Comparison of ENCODE assay signal across 1 cellular context in the genomic region with DNA sequence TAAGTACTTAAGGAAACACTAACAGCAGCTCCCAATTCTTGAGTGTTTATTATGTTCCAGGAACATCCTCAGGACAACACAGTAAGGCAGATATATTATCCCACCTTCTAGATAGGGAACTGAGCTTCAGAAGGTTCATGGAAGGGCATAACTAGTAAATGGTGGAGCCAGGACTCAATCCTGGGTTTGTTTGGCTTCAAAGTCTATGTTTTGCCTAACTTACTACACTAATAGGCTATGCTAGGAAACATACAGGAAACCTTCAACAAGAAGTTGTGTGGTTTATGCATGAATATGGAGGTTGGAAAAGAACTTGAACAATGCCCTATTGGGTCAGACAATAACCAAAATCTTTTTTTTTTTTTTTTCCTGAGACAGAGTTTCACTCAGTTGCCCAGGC.
TF ChIP-seq lines count a peak whose summit lies in the region.

No MANE protein-coding gene starts in this region.

TF ChIP-seq in A549, 52 proteins besides CTCF, POLR2A, EP300 and RAD21 (continued from another document):
- TF ChIP-seq, protein P1, sequence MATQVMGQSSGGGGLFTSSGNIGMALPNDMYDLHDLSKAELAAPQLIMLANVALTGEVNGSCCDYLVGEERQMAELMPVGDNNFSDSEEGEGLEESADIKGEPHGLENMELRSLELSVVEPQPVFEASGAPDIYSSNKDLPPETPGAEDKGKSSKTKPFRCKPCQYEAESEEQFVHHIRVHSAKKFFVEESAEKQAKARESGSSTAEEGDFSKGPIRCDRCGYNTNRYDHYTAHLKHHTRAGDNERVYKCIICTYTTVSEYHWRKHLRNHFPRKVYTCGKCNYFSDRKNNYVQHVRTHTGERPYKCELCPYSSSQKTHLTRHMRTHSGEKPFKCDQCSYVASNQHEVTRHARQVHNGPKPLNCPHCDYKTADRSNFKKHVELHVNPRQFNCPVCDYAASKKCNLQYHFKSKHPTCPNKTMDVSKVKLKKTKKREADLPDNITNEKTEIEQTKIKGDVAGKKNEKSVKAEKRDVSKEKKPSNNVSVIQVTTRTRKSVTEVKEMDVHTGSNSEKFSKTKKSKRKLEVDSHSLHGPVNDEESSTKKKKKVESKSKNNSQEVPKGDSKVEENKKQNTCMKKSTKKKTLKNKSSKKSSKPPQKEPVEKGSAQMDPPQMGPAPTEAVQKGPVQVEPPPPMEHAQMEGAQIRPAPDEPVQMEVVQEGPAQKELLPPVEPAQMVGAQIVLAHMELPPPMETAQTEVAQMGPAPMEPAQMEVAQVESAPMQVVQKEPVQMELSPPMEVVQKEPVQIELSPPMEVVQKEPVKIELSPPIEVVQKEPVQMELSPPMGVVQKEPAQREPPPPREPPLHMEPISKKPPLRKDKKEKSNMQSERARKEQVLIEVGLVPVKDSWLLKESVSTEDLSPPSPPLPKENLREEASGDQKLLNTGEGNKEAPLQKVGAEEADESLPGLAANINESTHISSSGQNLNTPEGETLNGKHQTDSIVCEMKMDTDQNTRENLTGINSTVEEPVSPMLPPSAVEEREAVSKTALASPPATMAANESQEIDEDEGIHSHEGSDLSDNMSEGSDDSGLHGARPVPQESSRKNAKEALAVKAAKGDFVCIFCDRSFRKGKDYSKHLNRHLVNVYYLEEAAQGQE (IDR thresholded peaks at IDR 0.05), result no peak
- TF ChIP-seq HOXB5 (CRISPR knock-in tag; IDR thresholded peaks at IDR 0.05) (no peak), HDAC2 (IDR thresholded peaks at IDR 0.05) (no peak)
